35 cellular contexts compared by ENCODE assay signal in the genomic region with DNA sequence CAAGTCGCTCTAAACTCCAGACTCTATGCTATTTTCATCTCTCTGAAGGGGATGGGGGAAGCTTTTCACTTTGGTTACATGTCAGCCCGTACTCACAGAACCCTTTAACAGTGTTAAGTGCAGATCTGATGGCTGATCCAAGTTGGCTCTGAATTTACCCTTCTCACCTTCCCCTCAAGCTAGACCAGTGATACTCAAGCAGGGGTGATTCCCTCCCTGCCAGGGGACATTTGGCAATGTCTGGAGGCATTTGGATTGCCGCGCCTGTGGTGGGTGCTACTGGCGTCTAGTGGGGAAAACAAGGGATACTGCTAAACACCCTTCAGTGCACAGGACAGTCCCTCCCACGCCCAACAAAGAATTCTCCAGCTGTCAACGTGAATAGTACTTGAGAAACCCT. TPM values are rescaled to one million over a fixed set of nuclear protein-coding genes. Genes with fewer than 3 reads are reported as not detected.
"Had no signal": no experiment of that assay in that cellular context is flagged by ENCODE, and none has a peak within 500 bp of the region (broad histone marks: within the 10 kb centered on the region; RNA-seq: fewer than 3 reads in every experiment).

No MANE protein-coding gene starts in this region.

- H3K36me3 ChIP-seq: brain microvascular endothelial cell had no signal

- FAIRE-seq: astrocyte, bronchial epithelial cell, colon had no signal

- H3K4me1 ChIP-seq: esophagus muscularis mucosa, foreskin keratinocyte, gastroesophageal sphincter had no signal

- DNase-seq: activated CD4-positive, alpha-beta memory T cell treated with anti-CD3 and anti-CD28 coated beads for 36 hours; activated CD4-positive, alpha-beta T cell treated with anti-CD3 and anti-CD28 coated beads for 36 hours; activated CD4-positive, alpha-beta T cell treated with anti-CD3 and anti-CD28 coated beads, Interleukin-2, amount 10 ng/mL, durations not matched to agents 24 days and 14 days; activated CD4-positive, CD25-positive, alpha-beta regulatory T cell; activated CD4-positive, CD25-positive, alpha-beta regulatory T cell treated with anti-CD3 and anti-CD28 coated beads, Interleukin-2, amount 50 U/mL, for 72 hours; activated CD8-positive, alpha-beta memory T cell treated with anti-CD3 and anti-CD28 coated beads, Interleukin-2, amount 10 ng/mL, durations not matched to agents 7 days and 5 days; activated CD8-positive, alpha-beta memory T cell treated with anti-CD3 and anti-CD28 coated beads, Interleukin-2, amount 50 U/mL, for 4 hours; activated CD8-positive, alpha-beta T cell treated with anti-CD3 and anti-CD28 coated beads, Interleukin-2, amount 10 ng/mL, durations not matched to agents 7 days and 5 days; activated effector memory CD4-positive, alpha-beta T cell treated with Interleukin-2 at 50 U/mL for 16 hours; activated gamma-delta T cell treated with Interleukin-2 at 50 U/mL for 16 hours; activated naive CD4-positive, alpha-beta T cell treated with anti-CD3 and anti-CD28 coated beads, Interleukin-2, amount 50 U/mL, for 16 hours; activated naive CD4-positive, alpha-beta T cell treated with Interleukin-2 at 50 U/mL for 16 hours; activated T-cell treated with anti-CD3 and anti-CD28 coated beads, Interleukin-2, amount 50 U/mL, for 1 hour; amniotic stem cell; anterior cingulate cortex; brain microvascular endothelial cell; caudate nucleus; cortex of kidney; dermis blood vessel endothelial cell; effector CD4-positive, alpha-beta T cell; effector memory CD8-positive, alpha-beta T cell; erythroblast; foreskin keratinocyte; T-helper 2 cell had no signal

- H3K9me3 ChIP-seq: esophagus muscularis mucosa, gastroesophageal sphincter had no signal

- ATAC-seq: activated CD4-positive, alpha-beta T cell treated with anti-CD3 and anti-CD28 coated beads for 36 hours; activated CD8-positive, alpha-beta memory T cell treated with anti-CD3 and anti-CD28 coated beads, Interleukin-2, amount 10 ng/mL, durations not matched to agents 7 days and 5 days; activated CD8-positive, alpha-beta T cell treated with anti-CD3 and anti-CD28 coated beads, Interleukin-2, amount 10 ng/mL, durations not matched to agents 7 days and 5 days; activated T-helper 17 cell treated with anti-CD3 and anti-CD28 coated beads, Interleukin-2, amount 50 U/mL, for 72 hours; effector memory CD8-positive, alpha-beta T cell; foreskin keratinocyte; gastroesophageal sphincter had no signal

- H3K27ac ChIP-seq: brain microvascular endothelial cell, esophagus muscularis mucosa, foreskin keratinocyte, gastroesophageal sphincter had no signal

- H3K27me3 ChIP-seq: brain microvascular endothelial cell, esophagus muscularis mucosa, foreskin keratinocyte, gastroesophageal sphincter had no signal

- H3K4me3 ChIP-seq: esophagus muscularis mucosa, gastroesophageal sphincter had no signal

RNA-seq across cellular contexts. Expression of a gene that starts 6.0 kb away (rescaled TPM):
- total RNA-seq: activated CD4-positive, alpha-beta T cell treated with anti-CD3 and anti-CD28 coated beads, Interleukin-2, amount 10 ng/mL, durations not matched to agents 24 days and 14 days; activated CD8-positive, alpha-beta memory T cell treated with anti-CD3 and anti-CD28 coated beads for 36 hours; astrocyte; bronchial epithelial cell; chondrocyte; dermis blood vessel endothelial cell; esophagus muscularis mucosa; foreskin keratinocyte; gastroesophageal sphincter; glomerular endothelial cell; T-helper 1 cell treated with Interleukin-12 subunit alpha and Interleukin-12 subunit beta and Interleukin-4 antibody, amounts not matched to agents 30 ng/mL and 1 ng/mL, for 36 hours had no signal
- polyA plus RNA-seq: adipose tissue, foreskin keratinocyte had no signal

RNA-seq across cellular contexts. Expression of a gene that starts 28.0 kb away (rescaled TPM):
- total RNA-seq: activated CD4-positive, alpha-beta memory T cell treated with anti-CD3 and anti-CD28 coated beads for 36 hours; activated CD4-positive, alpha-beta T cell treated with anti-CD3 and anti-CD28 coated beads for 36 hours; activated CD4-positive, alpha-beta T cell treated with anti-CD3 and anti-CD28 coated beads, Interleukin-2, amount 10 ng/mL, durations not matched to agents 24 days and 14 days; activated CD8-positive, alpha-beta memory T cell treated with anti-CD3 and anti-CD28 coated beads for 36 hours; activated CD8-positive, alpha-beta memory T cell treated with anti-CD3 and anti-CD28 coated beads, Interleukin-2, amount 10 ng/mL, durations not matched to agents 7 days and 5 days; activated CD8-positive, alpha-beta T cell treated with anti-CD3 and anti-CD28 coated beads, Interleukin-2, amount 10 ng/mL, durations not matched to agents 7 days and 5 days; activated T-helper 17 cell treated with anti-CD3 and anti-CD28 coated beads, Interleukin-2, amount 50 U/mL, for 72 hours; astrocyte; bronchial epithelial cell; dermis blood vessel endothelial cell; foreskin keratinocyte; glomerular endothelial cell; T-helper 1 cell treated with Interleukin-12 subunit alpha and Interleukin-12 subunit beta and Interleukin-4 antibody, amounts not matched to agents 30 ng/mL and 1 ng/mL, for 36 hours had no signal
- polyA plus RNA-seq: foreskin keratinocyte had no signal
